8 cellular contexts compared by ENCODE assay signal in the genomic region with DNA sequence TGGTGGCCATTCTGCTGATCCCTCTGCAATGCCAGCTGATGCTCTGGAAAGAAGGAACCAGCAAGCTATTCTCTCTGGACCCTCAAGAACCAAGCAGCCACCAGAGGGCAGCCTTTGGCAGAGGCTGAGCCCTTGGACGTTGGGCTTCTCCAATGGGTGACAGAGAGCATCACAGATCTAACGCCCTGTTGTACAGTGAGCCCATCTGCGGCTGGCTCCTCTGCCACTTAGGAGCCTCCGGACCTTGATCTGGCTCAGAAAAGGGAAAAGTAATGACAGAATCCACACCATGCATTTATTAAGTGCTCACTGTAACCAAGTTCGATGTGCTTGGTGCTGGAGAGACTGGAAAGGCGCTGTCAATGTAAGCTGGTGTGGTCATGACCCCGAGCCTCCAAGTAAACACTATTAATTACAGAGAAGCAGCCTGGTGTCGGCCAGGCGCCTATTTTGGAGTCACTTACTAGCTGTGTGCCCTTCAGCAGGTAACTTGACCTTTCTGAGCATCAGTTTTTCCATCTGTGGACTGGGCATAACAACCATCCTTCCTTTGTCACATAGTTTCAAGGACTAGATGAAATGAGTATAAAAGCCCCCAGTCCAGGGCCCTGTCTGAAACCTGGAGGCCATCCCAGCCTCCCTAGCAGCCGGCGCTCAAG. TPM values are rescaled to one million over a fixed set of nuclear protein-coding genes. Genes with fewer than 3 reads are reported as not detected.
DNase-seq lines count a peak whose midpoint lies in the region; ATAC-seq and TF ChIP-seq lines count a peak whose summit lies in the region.

No MANE protein-coding gene starts in this region.

- H3K27me3 Mint-ChIP-seq in activated T-cell treated with anti-CD3 and anti-CD28 coated beads, Interleukin-2, amount 50 U/mL, for 24 hours, result no peaks in the 10 kb centered on the region
- no peaks in the 10 kb centered on the region for H3K27me3 Mint-ChIP-seq in natural killer cell treated with Interleukin-12 subunit alpha and Interleukin-12 subunit beta and Interleukin-15 and Interleukin-18, amount 100 ng/mL, for 72 hours

- H3F3A ChIP-seq in Loucy (ENCODE audit: low read depth), result no peaks in the 10 kb centered on the region

- no peaks in the 10 kb centered on the region for H4K20me1 ChIP-seq in Loucy (ENCODE audit: insufficient read depth, low read length, poor library complexity, severe bottlenecking)

- no peak overlapping the region for H3K4me2 ChIP-seq in Loucy (ENCODE audit: low read depth, low read length, poor library complexity, severe bottlenecking)

- H3K9me3 Mint-ChIP-seq in activated T-cell treated with anti-CD3 and anti-CD28 coated beads, Interleukin-2, amount 50 U/mL, for 24 hours, result no peaks in the 10 kb centered on the region
- no peaks in the 10 kb centered on the region for H3K9me3 Mint-ChIP-seq in natural killer cell treated with Interleukin-12 subunit alpha and Interleukin-12 subunit beta and Interleukin-15 and Interleukin-18, amount 100 ng/mL, for 72 hours

- H3K4me3 Mint-ChIP-seq in activated T-cell treated with anti-CD3 and anti-CD28 coated beads, Interleukin-2, amount 50 U/mL, for 24 hours, result no peak overlapping the region
- no peak overlapping the region for H3K4me3 Mint-ChIP-seq in natural killer cell treated with Interleukin-12 subunit alpha and Interleukin-12 subunit beta and Interleukin-15 and Interleukin-18, amount 100 ng/mL, for 72 hours

- H3K4me1 ChIP-seq in Loucy (ENCODE audit: insufficient read depth, low read length, poor library complexity, severe bottlenecking), result no peaks in the 10 kb centered on the region

- H3K9me3 ChIP-seq in Loucy (ENCODE audit: insufficient read depth, low read depth, low read length), result no peaks in the 10 kb centered on the region

- peak; percentile 78 to 82 for ATAC-seq in natural killer cell treated with Interleukin-12 subunit alpha and Interleukin-12 subunit beta and Interleukin-15 and Interleukin-18, amount 100 ng/mL, for 72 hours
- peak; percentile 59 for ATAC-seq in stimulated activated naive CD8-positive, alpha-beta T cell treated with anti-CD3 and anti-CD28 coated beads, Interleukin-15, Interleukin-2, amounts not matched to agents 100 U/mL and 50 U/mL, for 24 hours
- ATAC-seq in GM21529 (IDR thresholded peaks at IDR 0.05; ENCODE audit: unreplicated experiment), result no peak

- H3K27ac Mint-ChIP-seq in activated T-cell treated with anti-CD3 and anti-CD28 coated beads, Interleukin-2, amount 50 U/mL, for 24 hours, result peak overlapping the region; percentile 85
- H3K27ac Mint-ChIP-seq in natural killer cell treated with Interleukin-12 subunit alpha and Interleukin-12 subunit beta and Interleukin-15 and Interleukin-18, amount 100 ng/mL, for 72 hours, result peak overlapping the region in 1 of 2 donors; percentile 19

- no peaks in the 10 kb centered on the region for H3K36me3 ChIP-seq in Loucy (ENCODE audit: insufficient read depth, low read length)

- peaks cover 58% of the 10 kb centered on the region for H3K4me1 Mint-ChIP-seq in activated T-cell treated with anti-CD3 and anti-CD28 coated beads, Interleukin-2, amount 50 U/mL, for 24 hours (ENCODE audit: low read depth)
- H3K4me1 Mint-ChIP-seq in natural killer cell treated with Interleukin-12 subunit alpha and Interleukin-12 subunit beta and Interleukin-15 and Interleukin-18, amount 100 ng/mL, for 72 hours (ENCODE audit: low read depth in 2 of 2), result peaks cover 5 to 6% of the 10 kb centered on the region in 2 donors

- no peak overlapping the region for H3K4me3 ChIP-seq in Loucy (ENCODE audit: low read length, poor library complexity, severe bottlenecking)

- TF ChIP-seq CTCF in Loucy (conservative IDR thresholded peaks at IDR 0.05; ENCODE audit: low read length), result peak; percentile 90

- H3K9ac ChIP-seq in Loucy (ENCODE audit: low read depth, low read length, poor library complexity, severe bottlenecking), result no peak overlapping the region

- no peaks in the 10 kb centered on the region for H3K9me2 ChIP-seq in Loucy (replicated peaks; ENCODE audit: low read depth, low read length)

- DNase-seq in DMS53 (lab: John Stamatoyannopoulos, UW) (peak; percentile 96), RKO (ENCODE audit: low spot score) (peak; percentile 77), fibroblast of gingiva (ENCODE audit: low read depth) (peak; percentile 79)
- peak; percentile 87 for DNase-seq in activated T-cell treated with anti-CD3 and anti-CD28 coated beads, Interleukin-2, amount 50 U/mL, for 24 hours
- peak; percentile 81 for DNase-seq in natural killer cell treated with Interleukin-12 subunit alpha and Interleukin-12 subunit beta and Interleukin-15 and Interleukin-18, amount 100 ng/mL, for 72 hours (ENCODE audit: low spot score)
- peak; percentile 89 for DNase-seq in stimulated activated naive CD8-positive, alpha-beta T cell treated with anti-CD3 and anti-CD28 coated beads, Interleukin-15, Interleukin-2, amounts not matched to agents 100 U/mL and 50 U/mL, for 24 hours

- H3K27me3 ChIP-seq in Loucy (ENCODE audit: insufficient read depth, low read length, poor library complexity, severe bottlenecking), result no peaks in the 10 kb centered on the region

- peaks cover 94% of the 10 kb centered on the region for H3K36me3 Mint-ChIP-seq in activated T-cell treated with anti-CD3 and anti-CD28 coated beads, Interleukin-2, amount 50 U/mL, for 24 hours (ENCODE audit: low read depth)
- H3K36me3 Mint-ChIP-seq in natural killer cell treated with Interleukin-12 subunit alpha and Interleukin-12 subunit beta and Interleukin-15 and Interleukin-18, amount 100 ng/mL, for 72 hours, result no peaks in the 10 kb centered on the region

- H2AFZ ChIP-seq in Loucy (ENCODE audit: low read length), result no peak overlapping the region

- H3K79me2 ChIP-seq in Loucy (ENCODE audit: insufficient read depth, low read length), result no peaks in the 10 kb centered on the region

RNA-seq across cellular contexts. Expression of gene ECE1, which starts 34.9 kb away (rescaled TPM):
- 10 to 100 TPM; 33.7 to 53.9 TPM for total RNA-seq in natural killer cell treated with Interleukin-12 subunit alpha and Interleukin-12 subunit beta and Interleukin-15 and Interleukin-18, amount 100 ng/mL, for 72 hours
